ENCODE assay signal across 26 cellular contexts in the genomic region with DNA sequence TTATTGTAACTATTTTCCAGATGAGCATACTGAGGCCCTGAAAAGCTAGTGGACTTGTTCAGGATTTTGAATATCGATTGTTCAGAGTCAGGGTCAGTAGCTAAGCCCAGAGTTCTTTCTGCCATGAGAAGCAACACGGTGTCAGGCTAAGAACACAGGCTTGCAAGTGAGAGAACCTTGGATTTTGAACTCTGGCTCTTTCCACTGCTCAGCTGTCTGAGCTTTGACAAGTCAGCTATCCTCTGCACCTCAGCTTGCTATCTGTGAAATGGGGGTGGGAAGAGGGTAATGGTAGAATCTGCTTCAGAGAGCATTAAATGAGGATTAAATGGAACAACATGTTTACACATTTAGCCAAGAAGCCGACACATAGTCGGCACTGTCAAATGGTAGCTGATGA.
"Had no signal": no experiment of that assay in that cellular context is flagged by ENCODE, and none has a peak within 500 bp of the region (broad histone marks: within the 10 kb centered on the region; RNA-seq: fewer than 3 reads in every experiment).

No MANE protein-coding gene starts in this region.

- H3K27me3 Mint-ChIP-seq: naive B cell had no signal

- H3K27ac ChIP-seq: epithelial cell of prostate, esophagus squamous epithelium, heart right ventricle, left ventricle myocardium inferior, lower lobe of right lung had no signal

- FAIRE-seq: colon, endometrium, islet of Langerhans, keratinocyte had no signal

- H3K4me3 ChIP-seq: esophagus squamous epithelium, gastrocnemius medialis, heart right ventricle, left ventricle myocardium inferior, lower lobe of right lung, mucosa of descending colon had no signal

- DNase-seq: cortex of kidney; effector CD8-positive, alpha-beta T cell; effector memory CD8-positive, alpha-beta T cell; endodermal cell; erythroblast; esophagus squamous epithelium; foreskin fibroblast; gastrocnemius medialis; glutamatergic neuron; head of caudate nucleus; heart right ventricle; hippocampal formation; left cardiac atrium; left ventricle myocardium inferior; lower lobe of right lung; mesenchymal stem cell; mucosa of descending colon; naive B cell had no signal

- H3K36me3 ChIP-seq: esophagus squamous epithelium, gastrocnemius medialis, heart right ventricle, left ventricle myocardium inferior, lower lobe of right lung had no signal

- H3K9me3 Mint-ChIP-seq: dendritic cell treated with granulocyte-macrophage colony-stimulating factor and Interleukin-4, amounts not matched to agents 40 ng/mL and 50 ng/mL, for 4 days; effector memory CD8-positive, alpha-beta T cell; endodermal cell had no signal

- H3K4me1 ChIP-seq: lower lobe of right lung had no signal

- H3K9me3 ChIP-seq: esophagus squamous epithelium, gastrocnemius medialis, heart right ventricle, left ventricle myocardium inferior, lower lobe of right lung, mucosa of descending colon had no signal

- ATAC-seq: effector memory CD8-positive, alpha-beta T cell; esophagus mucosa; gastrocnemius medialis; heart right ventricle; left cardiac atrium; lower lobe of right lung; mucosa of descending colon had no signal

- H3K27ac Mint-ChIP-seq: dendritic cell treated with granulocyte-macrophage colony-stimulating factor and Interleukin-4, amounts not matched to agents 40 ng/mL and 50 ng/mL, for 4 days; effector memory CD8-positive, alpha-beta T cell; endodermal cell; mesothelial cell of epicardium; naive B cell had no signal

- H3K36me3 Mint-ChIP-seq: mesothelial cell of epicardium had no signal

- H3K4me3 Mint-ChIP-seq: dendritic cell treated with granulocyte-macrophage colony-stimulating factor and Interleukin-4, amounts not matched to agents 40 ng/mL and 50 ng/mL, for 4 days; effector memory CD8-positive, alpha-beta T cell; endodermal cell; mesothelial cell of epicardium; naive B cell had no signal

- H3K27me3 ChIP-seq: esophagus squamous epithelium, gastrocnemius medialis, heart right ventricle had no signal
